ENCODE assay signal across 21 cellular contexts in genomic region chr18:78878335-78878734, GRCh38.
"Had no signal": no experiment of that assay in that cellular context is flagged by ENCODE, and none has a peak within 500 bp of the region (broad histone marks: within the 10 kb centered on the region; RNA-seq: fewer than 3 reads in every experiment).

No MANE protein-coding gene starts in this region.

- H3K4me1 ChIP-seq: SJCRH30 had no signal

- H3K27ac ChIP-seq: brain microvascular endothelial cell, cardiac muscle cell, RWPE1, SJCRH30, WERI-Rb-1 had no signal

- DNase-seq: activated CD4-positive, alpha-beta memory T cell treated with anti-CD3 and anti-CD28 coated beads, Interleukin-2, amount 10 ng/mL, durations not matched to agents 7 days and 5 days; activated CD4-positive, alpha-beta T cell treated with anti-CD3 and anti-CD28 coated beads, Interleukin-2, amount 50 U/mL, for 1 hour; activated CD8-positive, alpha-beta memory T cell treated with anti-CD3 and anti-CD28 coated beads, Interleukin-2, amount 50 U/mL, for 4 hours; activated naive CD4-positive, alpha-beta T cell treated with Interleukin-2 at 50 U/mL for 16 hours; activated naive CD8-positive, alpha-beta T cell treated with anti-CD3 and anti-CD28 coated beads for 36 hours; activated T-cell treated with anti-CD3 and anti-CD28 coated beads, Interleukin-2, amount 50 U/mL, for 1 hour; brain microvascular endothelial cell; MG63; MV-4-11; NCI-H1436; NCI-H2029 treated with DMSO at 0.1 percent for 48 hours; NCI-H510A treated with DMSO at 0.1 percent for 48 hours; NK-92 treated with Interleukin-12 subunit alpha and Interleukin-12 subunit beta, amount 100 ng/mL, for 24 hours; Right ventricle myocardium superior; T-helper 1 cell had no signal

- H3K9ac ChIP-seq: SK-N-SH had no signal

- ATAC-seq: activated CD4-positive, alpha-beta T cell treated with anti-CD3 and anti-CD28 coated beads for 36 hours had no signal

- H3K36me3 ChIP-seq: brain microvascular endothelial cell, cardiac muscle cell, MG63, SJCRH30, WERI-Rb-1 had no signal

- H3K9me3 Mint-ChIP-seq: activated naive CD8-positive, alpha-beta T cell treated with anti-CD3 and anti-CD28 coated beads for 36 hours had no signal

- H3K4me1 Mint-ChIP-seq: activated CD4-positive, alpha-beta memory T cell treated with anti-CD3 and anti-CD28 coated beads, Interleukin-2, amount 10 ng/mL, durations not matched to agents 7 days and 5 days; activated CD4-positive, alpha-beta T cell treated with anti-CD3 and anti-CD28 coated beads for 36 hours; activated naive CD8-positive, alpha-beta T cell treated with anti-CD3 and anti-CD28 coated beads for 36 hours had no signal

- H3K27me3 ChIP-seq: brain microvascular endothelial cell, cardiac muscle cell, MG63, SJCRH30 had no signal

- H3K9me3 ChIP-seq: MG63, SJCRH30, SK-N-SH had no signal

- H3K27me3 Mint-ChIP-seq: activated CD4-positive, alpha-beta memory T cell treated with anti-CD3 and anti-CD28 coated beads, Interleukin-2, amount 10 ng/mL, durations not matched to agents 7 days and 5 days had no signal

- H3K27ac Mint-ChIP-seq: activated CD4-positive, alpha-beta memory T cell treated with anti-CD3 and anti-CD28 coated beads, Interleukin-2, amount 10 ng/mL, durations not matched to agents 7 days and 5 days; activated CD4-positive, alpha-beta T cell treated with anti-CD3 and anti-CD28 coated beads for 36 hours; activated naive CD8-positive, alpha-beta T cell treated with anti-CD3 and anti-CD28 coated beads for 36 hours had no signal

- H3K36me3 Mint-ChIP-seq: activated naive CD8-positive, alpha-beta T cell treated with anti-CD3 and anti-CD28 coated beads for 36 hours had no signal

- H3K4me3 Mint-ChIP-seq: activated CD4-positive, alpha-beta memory T cell treated with anti-CD3 and anti-CD28 coated beads, Interleukin-2, amount 10 ng/mL, durations not matched to agents 7 days and 5 days; activated CD4-positive, alpha-beta T cell treated with anti-CD3 and anti-CD28 coated beads for 36 hours; activated naive CD8-positive, alpha-beta T cell treated with anti-CD3 and anti-CD28 coated beads for 36 hours had no signal

- H3K4me3 ChIP-seq: cardiac muscle cell, MG63, SJCRH30 had no signal
